ENCODE assay signal across 8 cellular contexts in the genomic region with DNA sequence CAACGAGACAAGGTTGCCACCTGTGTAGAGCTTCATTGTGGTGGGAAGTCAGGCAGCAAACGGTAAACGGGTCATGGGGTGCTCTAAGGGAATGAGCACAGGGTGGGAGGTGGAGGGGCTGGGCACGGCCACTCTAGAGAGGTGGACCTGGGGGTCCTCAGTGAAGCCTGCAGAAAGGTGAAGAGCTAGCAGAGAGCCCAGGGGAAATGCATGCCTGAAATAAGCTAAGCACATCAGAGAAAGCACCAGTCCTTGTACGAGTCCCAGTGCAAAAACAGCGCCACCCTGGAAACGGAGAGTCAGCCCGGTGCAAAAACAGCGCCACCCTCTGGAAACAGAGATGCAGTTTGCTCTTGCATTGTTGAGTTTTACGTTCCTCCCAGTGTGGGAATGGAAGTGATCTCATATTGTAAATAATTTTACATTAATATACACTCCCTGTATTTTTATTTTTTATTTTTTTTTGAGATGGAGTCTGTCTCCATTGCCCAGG.
A peak's percentile ranks its signal among the peaks of the same experiment; 100 is the strongest.
DNase-seq lines count a peak whose midpoint lies in the region; ATAC-seq and TF ChIP-seq lines count a peak whose summit lies in the region.

No MANE protein-coding gene starts in this region.

- no peak overlapping the region for H3K27ac ChIP-seq in CD8-positive, alpha-beta memory T cell (ENCODE audit: low read depth, low read length)

- peak in 2 of 3 experiments; percentile 11 to 49 for TF ChIP-seq CTCF in nephron (IDR thresholded peaks at IDR 0.05; ENCODE audit: unreplicated experiment in 3 of 3)

- H3K27me3 ChIP-seq in CD8-positive, alpha-beta memory T cell (ENCODE audit: insufficient read depth, low read length, poor library complexity, severe bottlenecking) = no peaks in the 10 kb centered on the region

- H3K4me1 Mint-ChIP-seq in CD8-positive, alpha-beta memory T cell = peaks cover 0 to 4% (median 3%) of the 10 kb centered on the region in 3 donors
- H3K4me1 Mint-ChIP-seq in nephron = peaks cover 16% of the 10 kb centered on the region

- H3K4me1 ChIP-seq in CD8-positive, alpha-beta memory T cell (ENCODE audit: insufficient read depth, low read length) = no peaks in the 10 kb centered on the region

- peak in 4 of 5 donors; percentile 23 to 56 (median 28) for DNase-seq in CD8-positive, alpha-beta memory T cell
- DNase-seq in HT-29 (ENCODE audit: low spot score) (peak; percentile 44), SKM-1 (lab: John Stamatoyannopoulos, UW; ENCODE audit: unreplicated experiment) (peak; percentile 33), cortex of kidney (lab: John Stamatoyannopoulos, UW) (no peak)
- DNase-seq in effector CD8-positive, alpha-beta T cell (lab: John Stamatoyannopoulos, UW) = peak; percentile 33

- ATAC-seq in GM21526 (IDR thresholded peaks at IDR 0.05; ENCODE audit: low FRiP score, unreplicated experiment) (no peak), HG03280 (IDR thresholded peaks at IDR 0.05; ENCODE audit: unreplicated experiment) (no peak)

- H3K4me3 ChIP-seq in CD8-positive, alpha-beta memory T cell (ENCODE audit: low read length) = no peak overlapping the region

- no peak overlapping the region for H3K4me3 Mint-ChIP-seq in CD8-positive, alpha-beta memory T cell
- H3K4me3 Mint-ChIP-seq in nephron = no peak overlapping the region

- CTCF ChIA-PET in CD8-positive, alpha-beta memory T cell (lab: Charles Lee) = interaction anchor here (1.4 kb wide), 1 partner anchor 171 kb away, joined by 4 read pairs; no protein-coding TSS in a partner anchor

- H3K27ac Mint-ChIP-seq in CD8-positive, alpha-beta memory T cell = no peak overlapping the region
- H3K27ac Mint-ChIP-seq in nephron = no peak overlapping the region

- POLR2A ChIA-PET in CD8-positive, alpha-beta memory T cell (lab: Charles Lee) = no interaction called here

- no peaks in the 10 kb centered on the region for H3K36me3 Mint-ChIP-seq in CD8-positive, alpha-beta memory T cell
- H3K36me3 Mint-ChIP-seq in nephron (ENCODE audit: low read depth) = peaks cover 36% of the 10 kb centered on the region

- H3K27me3 Mint-ChIP-seq in CD8-positive, alpha-beta memory T cell = peaks cover 9 to 12% of the 10 kb centered on the region in 2 donors
- no peaks in the 10 kb centered on the region for H3K27me3 Mint-ChIP-seq in nephron (ENCODE audit: low read depth)

- H3K9me3 ChIP-seq in CD8-positive, alpha-beta memory T cell (ENCODE audit: low read length) = no peaks in the 10 kb centered on the region

- H3K9me3 Mint-ChIP-seq in CD8-positive, alpha-beta memory T cell = no peaks in the 10 kb centered on the region
- no peaks in the 10 kb centered on the region for H3K9me3 Mint-ChIP-seq in nephron

- H3K36me3 ChIP-seq in CD8-positive, alpha-beta memory T cell (ENCODE audit: insufficient read depth, low read length) = no peaks in the 10 kb centered on the region
